In the genomic region with DNA sequence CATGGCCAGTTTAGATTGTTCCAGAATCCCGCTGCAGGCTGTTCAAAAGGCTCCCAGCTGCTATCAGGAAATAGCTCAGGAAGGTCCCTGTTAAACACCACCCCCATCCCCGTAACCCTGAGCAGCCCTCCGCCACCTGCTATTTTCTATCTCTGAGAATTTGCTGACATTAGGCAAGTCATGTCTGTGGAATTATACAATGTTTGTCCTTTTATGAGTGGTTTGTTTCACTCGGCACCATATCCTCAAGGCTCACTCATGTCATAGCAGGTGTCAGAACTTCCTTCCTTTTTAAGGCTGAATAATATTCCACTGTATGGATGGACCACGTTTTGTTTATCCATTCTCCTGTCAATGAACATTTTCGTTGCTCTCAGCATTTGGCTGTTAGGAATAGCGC, we compare ENCODE assay signal across 27 cellular contexts.
"Had no signal": no experiment of that assay in that cellular context is flagged by ENCODE, and none has a peak within 500 bp of the region (broad histone marks: within the 10 kb centered on the region; RNA-seq: fewer than 3 reads in every experiment).

No MANE protein-coding gene starts in this region.

- H3K36me3 ChIP-seq: adrenal gland, SJSA1 had no signal

- H3K27me3 ChIP-seq: SJSA1 had no signal

- ATAC-seq: activated CD4-positive, alpha-beta T cell treated with anti-CD3 and anti-CD28 coated beads for 36 hours; activated CD4-positive, CD25-positive, alpha-beta regulatory T cell treated with anti-CD3 and anti-CD28 coated beads, Interleukin-2, amount 50 U/mL, for 24 hours; activated naive CD4-positive, alpha-beta T cell treated with anti-CD3 and anti-CD28 coated beads, Interleukin-2, amount 50 U/mL, for 72 hours; activated T-cell treated with anti-CD3 and anti-CD28 coated beads, Interleukin-2, amount 50 U/mL, for 4 hours; K562; Panc1; WTC11 had no signal

- H3K9me3 ChIP-seq: adrenal gland, SJSA1, SK-N-SH had no signal

- FAIRE-seq: bronchial epithelial cell, K562, TTC549 had no signal

- H3K4me2 ChIP-seq: SK-N-SH had no signal

- H3K27ac ChIP-seq: adrenal gland, SJSA1 had no signal

- H3K4me3 ChIP-seq: adrenal gland, K562, SJSA1 had no signal

- H3K9ac ChIP-seq: SK-N-SH had no signal

- DNase-seq: activated CD4-positive, alpha-beta memory T cell treated with anti-CD3 and anti-CD28 coated beads for 36 hours; activated CD4-positive, alpha-beta T cell treated with anti-CD3 and anti-CD28 coated beads for 36 hours; activated CD4-positive, alpha-beta T cell treated with anti-CD3 and anti-CD28 coated beads, Interleukin-2, amount 10 ng/mL, durations not matched to agents 7 days and 5 days; activated CD8-positive, alpha-beta memory T cell treated with anti-CD3 and anti-CD28 coated beads, Interleukin-2, amount 50 U/mL, for 4 hours; activated gamma-delta T cell treated with Interleukin-2 at 50 U/mL for 16 hours; activated naive CD4-positive, alpha-beta T cell treated with anti-CD3 and anti-CD28 coated beads for 36 hours; activated T-cell treated with anti-CD3 and anti-CD28 coated beads for 4 hours; activated T-cell treated with anti-CD3 and anti-CD28 coated beads, Interleukin-2, amount 50 U/mL, for 4 hours; adrenal gland; caudate nucleus; NCI-H1105; NCI-H1417 treated with DMSO at 0.1 percent for 48 hours; NCI-H187 treated with DMSO at 0.1 percent for 48 hours; NCI-H2081; NCI-H226; NCI-H446 treated with DMSO at 0.1 percent for 48 hours; NCI-H524; SHP77; SK-N-SH had no signal
